16 cellular contexts compared by ENCODE assay signal in the genomic region with DNA sequence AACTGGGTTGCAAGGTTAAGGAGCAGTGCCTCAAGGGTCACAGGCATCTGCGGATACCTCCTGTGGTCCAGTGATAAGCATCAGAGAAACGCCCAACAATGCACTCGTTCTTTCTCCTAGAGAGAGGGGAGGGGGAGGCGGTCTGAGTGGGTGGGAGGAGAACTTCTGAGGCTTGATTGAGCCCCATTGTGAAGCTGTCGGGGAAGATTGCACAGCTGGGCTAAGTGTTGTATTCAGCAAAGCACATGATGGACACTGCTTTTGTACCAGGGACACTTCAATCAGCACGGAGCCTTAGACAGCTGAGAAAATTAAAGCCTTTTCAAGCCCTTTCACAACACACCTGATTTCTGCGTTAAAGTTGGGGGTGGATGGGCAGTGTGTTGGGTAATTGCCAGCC.
DNase-seq lines count a peak whose midpoint lies in the region; ATAC-seq and TF ChIP-seq lines count a peak whose summit lies in the region.
"Had no signal": no experiment of that assay in that cellular context is flagged by ENCODE, and none has a peak within 500 bp of the region (broad histone marks: within the 10 kb centered on the region; RNA-seq: fewer than 3 reads in every experiment).

No MANE protein-coding gene starts in this region.

- H3K56ac ChIP-seq in mesendoderm (ENCODE audit: low read length): no peak overlapping the region

- no peak overlapping the region for H2BK120ac ChIP-seq in mesendoderm (ENCODE audit: low read depth, low read length)

- peaks cover 8% of the 10 kb centered on the region for H3K4me1 ChIP-seq in mesendoderm (ENCODE audit: control insufficient read depth, low read depth, low read length)
- H3K4me1 ChIP-seq in SJCRH30: no peaks in the 10 kb centered on the region
- H3K4me1 ChIP-seq: Caco-2 had no signal

- no peak overlapping the region for H2BK5ac ChIP-seq in mesendoderm (ENCODE audit: low read length)

- ATAC-seq in GM21717 (IDR thresholded peaks at IDR 0.05; ENCODE audit: unreplicated experiment): no peak
- ATAC-seq: Panc1 had no signal

- no peak overlapping the region for H4K8ac ChIP-seq in mesendoderm (ENCODE audit: low read depth, low read length)

- H3K4me3 ChIP-seq in HL-60 (replicated peaks; ENCODE audit: insufficient read depth, low read length) (no peak overlapping the region), mesendoderm (ENCODE audit: low read length) (no peak overlapping the region), SJCRH30 (no peak overlapping the region)
- H3K4me3 ChIP-seq: SK-N-MC had no signal

- H3K23ac ChIP-seq in mesendoderm (ENCODE audit: low read length): no peak overlapping the region

- no peaks in the 10 kb centered on the region for H3K36me3 ChIP-seq in mesendoderm (ENCODE audit: control insufficient read depth, insufficient read depth, low read length)
- no peaks in the 10 kb centered on the region for H3K36me3 ChIP-seq in SJCRH30

- H3K27me3 ChIP-seq in HL-60 (ENCODE audit: insufficient read depth, poor library complexity, severe bottlenecking) (no peaks in the 10 kb centered on the region), mesendoderm (ENCODE audit: insufficient read depth, low read length, poor library complexity) (no peaks in the 10 kb centered on the region), SJCRH30 (no peaks in the 10 kb centered on the region)

- H3K9me3 ChIP-seq in SJCRH30 (replicated peaks): no peaks in the 10 kb centered on the region
- H3K9me3 ChIP-seq: Caco-2 had no signal

- H3K4ac ChIP-seq in mesendoderm (ENCODE audit: low read depth, low read length): no peak overlapping the region

- TF ChIP-seq CTCF in HL-60 (IDR thresholded peaks at IDR 0.05; ENCODE audit: insufficient read depth, low read length): no peak

- no peak overlapping the region for H2AK5ac ChIP-seq in mesendoderm (ENCODE audit: low read length)

- H3K18ac ChIP-seq in mesendoderm (ENCODE audit: low read length): no peak overlapping the region

- H2BK15ac ChIP-seq in mesendoderm (replicated peaks; ENCODE audit: low read depth): no peak overlapping the region

- DNase-seq in HL-60 (ENCODE audit: low read depth in 1 of 2, low spot score in 1 of 2) (peak in 1 of 2 experiments; percentile 82), NCI-H1417 treated with DMSO at 0.1 percent for 48 hours (lab: John Stamatoyannopoulos, UW) (peak; percentile 40), SK-MEL-5 (ENCODE audit: low read depth, low spot score) (peak; percentile 8), mesendoderm (peak; percentile 70), HEK293T (ENCODE audit: extremely low spot score) (no peak), SJCRH30 (no peak), HuH-7 (ENCODE audit: low spot score) (no peak)
- DNase-seq: ACHN, Caco-2, DMS153, H9, NCI-H1694 treated with DMSO at 0.1 percent for 48 hours, NCI-H2107 had no signal

- in situ Hi-C loops in SK-MEL-5 (cut with HindIII; ENCODE audit: low pct_unique_long_range_greater_than_20kb, low sequenced_read_pairs): no loop called here

- H3K4me2 ChIP-seq in mesendoderm (ENCODE audit: low read length): no peak overlapping the region

- POLR2A ChIA-PET in HEK293T (lab: Yijun Ruan, JAX): no interaction called here

- WGBS in mesendoderm (ENCODE audit: extremely low coverage, insufficient coverage, low lambda C conversion rate): no CpG with 5 or more reads among the region's 7 CpGs

- H4K5ac ChIP-seq in mesendoderm (ENCODE audit: low read length): no peak overlapping the region

- H3K27ac ChIP-seq in HL-60 (replicated peaks) (peak overlapping the region; percentile 71), mesendoderm (ENCODE audit: low read depth, low read length) (no peak overlapping the region), SJCRH30 (no peak overlapping the region)
- H3K27ac ChIP-seq: SK-N-MC had no signal

- H3K9ac ChIP-seq in mesendoderm (ENCODE audit: low read length): no peak overlapping the region

- CTCF ChIA-PET in HEK293T (lab: Yijun Ruan, JAX): no interaction called here

- H3K79me1 ChIP-seq in mesendoderm (ENCODE audit: low read length): no peaks in the 10 kb centered on the region

- H3K79me2 ChIP-seq in mesendoderm (ENCODE audit: control insufficient read depth, insufficient read depth, low read length): no peaks in the 10 kb centered on the region

TF ChIP-seq in HEK293T, 16 proteins besides CTCF, POLR2A, EP300 and RAD21:
- TF ChIP-seq FOXM1 (IDR thresholded peaks at IDR 0.05; ENCODE audit: borderline replicate concordance) (no peak), CTBP1 (IDR thresholded peaks at IDR 0.05; ENCODE audit: borderline replicate concordance) (no peak), NFRKB (IDR thresholded peaks at IDR 0.05) (no peak), LEF1 (IDR thresholded peaks at IDR 0.05; ENCODE audit: borderline replicate concordance) (no peak), FOXK2 (IDR thresholded peaks at IDR 0.05) (no peak), ARNT (IDR thresholded peaks at IDR 0.05) (no peak)
- TF ChIP-seq, protein P1, sequence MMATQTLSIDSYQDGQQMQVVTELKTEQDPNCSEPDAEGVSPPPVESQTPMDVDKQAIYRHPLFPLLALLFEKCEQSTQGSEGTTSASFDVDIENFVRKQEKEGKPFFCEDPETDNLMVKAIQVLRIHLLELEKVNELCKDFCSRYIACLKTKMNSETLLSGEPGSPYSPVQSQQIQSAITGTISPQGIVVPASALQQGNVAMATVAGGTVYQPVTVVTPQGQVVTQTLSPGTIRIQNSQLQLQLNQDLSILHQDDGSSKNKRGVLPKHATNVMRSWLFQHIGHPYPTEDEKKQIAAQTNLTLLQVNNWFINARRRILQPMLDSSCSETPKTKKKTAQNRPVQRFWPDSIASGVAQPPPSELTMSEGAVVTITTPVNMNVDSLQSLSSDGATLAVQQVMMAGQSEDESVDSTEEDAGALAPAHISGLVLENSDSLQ (IDR thresholded peaks at IDR 0.05): no peak

Comparison
In these comparisons a context has a peak if more than half of its experiments do, and no peak if none do; other contexts are left out.
1. DNase-seq: peak in NCI-H1417 treated with DMSO at 0.1 percent for 48 hours (single experiment), SK-MEL-5 (single experiment) and mesendoderm (single experiment); none in HEK293T (single experiment), SJCRH30 (0 of 2) and HuH-7 (single experiment).